Comparison of ENCODE assay signal across 24 cellular contexts in the genomic region with DNA sequence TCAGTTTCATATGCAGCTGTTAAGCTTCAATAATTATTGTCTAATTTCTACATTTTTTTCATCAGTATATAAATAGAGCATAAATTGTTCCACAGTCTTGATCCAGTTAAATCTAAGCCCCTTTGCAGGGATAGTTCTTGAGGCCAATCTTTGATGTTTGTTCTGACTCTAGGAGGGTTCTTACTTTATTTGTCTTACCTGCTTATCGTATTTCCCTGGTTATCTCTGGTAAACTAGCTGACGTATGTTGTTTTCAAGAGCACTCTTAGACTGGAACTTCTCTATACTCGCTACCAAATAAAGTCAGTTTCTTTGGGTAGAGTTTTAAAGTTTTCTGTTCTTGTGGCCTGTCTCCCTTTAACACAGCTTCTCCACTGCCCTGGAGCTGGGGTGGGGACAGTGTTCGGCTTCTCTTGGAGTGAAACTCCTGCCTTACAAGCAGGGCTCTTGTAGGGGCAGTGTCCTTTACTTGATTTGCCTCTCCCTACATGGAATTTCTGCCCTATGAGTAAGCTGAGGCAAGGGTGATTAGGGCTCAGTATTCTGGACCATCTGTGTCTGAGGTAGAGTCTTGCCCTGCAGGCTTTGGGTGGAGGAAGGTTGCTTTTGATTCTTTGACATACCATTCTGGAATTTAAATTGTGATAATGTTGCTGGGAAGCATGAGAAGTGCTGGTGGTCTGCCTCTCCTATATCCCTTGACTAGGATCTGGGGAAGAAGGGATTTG.
DNase-seq lines count a peak whose midpoint lies in the region; ATAC-seq and TF ChIP-seq lines count a peak whose summit lies in the region.
"Had no signal": no experiment of that assay in that cellular context is flagged by ENCODE, and none has a peak within 500 bp of the region (broad histone marks: within the 10 kb centered on the region; RNA-seq: fewer than 3 reads in every experiment).

No MANE protein-coding gene starts in this region.

- H2BK15ac ChIP-seq in IMR-90 (ENCODE audit: low read depth, low read length), result no peak overlapping the region

- intact Hi-C loops in IMR-90 (cut with micrococcal nuclease), result no loop called here

- no peak overlapping the region for H2AFZ ChIP-seq in IMR-90 (replicated peaks; ENCODE audit: low read length, poor library complexity)

- H4K5ac ChIP-seq in IMR-90 (ENCODE audit: low read depth, low read length), result no peak overlapping the region

- no TSS peak for BruUV-seq in IMR-90 (replicated peaks; lab: Mats Ljungman, UMichigan)

- H2BK20ac ChIP-seq in IMR-90 (ENCODE audit: low read depth, low read length), result no peak overlapping the region

- POLR2A ChIA-PET in IMR-90 (lab: Charles Lee; ENCODE audit: unreplicated experiment), result no interaction called here

- no peak for TF ChIP-seq POLR2A in IMR-90 (IDR thresholded peaks at IDR 0.05; ENCODE audit: low read depth, low read length)

- H3K27me3 ChIP-seq in IMR-90 (ENCODE audit: control insufficient read depth, insufficient read depth, low read length) (no peaks in the 10 kb centered on the region), lung (ENCODE audit: control insufficient read depth, insufficient read depth) (no peaks in the 10 kb centered on the region)
- H3K27me3 ChIP-seq: BLaER1 treated with 17β-estradiol and CSF1 and Interleukin-3, amounts not matched to agents 10 nM and 100 nM had no signal

- H3K23ac ChIP-seq in IMR-90 (ENCODE audit: low read depth, low read length), result no peak overlapping the region

- no peak overlapping the region for H3K4me3 ChIP-seq in IMR-90 (ENCODE audit: insufficient read depth, low read depth, low read length)
- no peak overlapping the region for H3K4me3 ChIP-seq in epithelial cell of esophagus (ENCODE audit: low read length)
- H3K4me3 ChIP-seq in lung, result no peak overlapping the region
- H3K4me3 ChIP-seq: BLaER1 treated with 17β-estradiol and CSF1 and Interleukin-3, amounts not matched to agents 10 nM and 100 nM had no signal

- no peak overlapping the region for H3K9ac ChIP-seq in IMR-90 (ENCODE audit: low read depth, low read length)
- H3K9ac ChIP-seq: BLaER1 treated with 17β-estradiol and CSF1 and Interleukin-3, amounts not matched to agents 10 nM and 100 nM; SK-N-SH had no signal

- no peak overlapping the region for H2BK120ac ChIP-seq in IMR-90 (ENCODE audit: low read depth, low read length)

- in situ Hi-C loops in IMR-90 (cut with MboI; ENCODE audit: low sequenced_read_pairs), result no loop called here

- no peaks in the 10 kb centered on the region for H4K20me1 ChIP-seq in IMR-90 (ENCODE audit: insufficient read depth, low read length)
- H4K20me1 ChIP-seq: BLaER1 treated with 17β-estradiol and CSF1 and Interleukin-3, amounts not matched to agents 10 nM and 100 nM had no signal

- no peak overlapping the region for H3K14ac ChIP-seq in IMR-90 (replicated peaks; ENCODE audit: low read depth, low read length)

- H2AK9ac ChIP-seq in IMR-90 (replicated peaks; ENCODE audit: low read depth, low read length, poor library complexity), result no peak overlapping the region

- WGBS in IMR-90 (ENCODE audit: extremely low coverage in 2 of 2, insufficient read length in 1 of 2), 2 experiments, result no CpG with 5 or more reads among the region's 4 CpGs
- 74 to 91% methylated on average over 4 of the region's 4 CpGs for WGBS in lung, 2 donors

- H3K9me3 ChIP-seq in IMR-90 (ENCODE audit: control insufficient read depth, insufficient read depth, low read length), result peaks cover 9% of the 10 kb centered on the region
- H3K9me3 ChIP-seq in lung (ENCODE audit: control insufficient read depth in 2 of 2, insufficient read depth in 1 of 2, low read length in 1 of 2), result peaks cover 5 to 9% of the 10 kb centered on the region in 2 donors

- no peaks in the 10 kb centered on the region for H3K36me3 ChIP-seq in IMR-90 (ENCODE audit: control insufficient read depth, insufficient read depth, low read length)
- H3K36me3 ChIP-seq in lung (ENCODE audit: control insufficient read depth in 2 of 2, insufficient read depth in 2 of 2, low read length in 2 of 2), result no peaks in the 10 kb centered on the region

- no peak overlapping the region for H4K91ac ChIP-seq in IMR-90 (ENCODE audit: insufficient read depth, low read depth, low read length)

- peak; percentile 65 for DNase-seq in EL
- peak; percentile 23 for DNase-seq in IMR-90
- DNase-seq in epithelial cell of esophagus (ENCODE audit: low read depth), result peak; percentile 75
- no peak for DNase-seq in lung (ENCODE audit: low spot score)
- DNase-seq in C1 segment of cervical spinal cord (lab: John Stamatoyannopoulos, UW), result no peak
- no peak for DNase-seq in midbrain (lab: John Stamatoyannopoulos, UW)
- DNase-seq in NCI-H1105 treated with DMSO at 0.1 percent for 48 hours (lab: John Stamatoyannopoulos, UW), result no peak
- no peak for DNase-seq in cerebellum (ENCODE audit: low spot score)
- DNase-seq: activated B cell treated with CpG ODN at 0.5 μM for 24 hours; activated CD4-positive, alpha-beta T cell treated with anti-CD3 and anti-CD28 coated beads, Interleukin-2, amount 10 ng/mL, durations not matched to agents 7 days and 5 days; activated naive CD8-positive, alpha-beta T cell treated with anti-CD3 and anti-CD28 coated beads, Interleukin-2, amount 50 U/mL, for 24 hours; activated T-cell treated with anti-CD3 and anti-CD28 coated beads, Interleukin-2, amount 50 U/mL, for 48 hours; Caco-2; dermis blood vessel endothelial cell; DMS53; GF-D8; MV-4-11; NCI-H2171 treated with DMSO at 0.1 percent for 48 hours; NCI-H510A treated with DMSO at 0.1 percent for 48 hours; RPMI8226; SK-N-SH; stimulated activated CD4-positive, alpha-beta T cell treated with anti-CD3 and anti-CD28 coated beads, Interleukin-15, amount 100 ng/mL, for 24 hours; stimulated activated naive B cell treated with anti-CD40 and anti-IgM and Interleukin-4, amounts not matched to agents 10 μg/mL and 1 μg/mL and 100 μg/mL, for 72 hours had no signal

- no peak overlapping the region for H2AK5ac ChIP-seq in IMR-90 (ENCODE audit: low read depth, low read length)

- no peak overlapping the region for H2BK5ac ChIP-seq in IMR-90 (ENCODE audit: low read depth, low read length, poor library complexity, severe bottlenecking)

- TF ChIP-seq CTCF in IMR-90 (conservative IDR thresholded peaks at IDR 0.05; ENCODE audit: low read depth, low read length) (no peak), epithelial cell of esophagus (IDR thresholded peaks at IDR 0.05; ENCODE audit: insufficient read depth, low read depth, low read length, missing control alignments) (no peak), lung (IDR thresholded peaks at IDR 0.05; ENCODE audit: control extremely low read depth, extremely low read depth) (no peak)

- no peak overlapping the region for H3K27ac ChIP-seq in IMR-90 (ENCODE audit: insufficient read depth, low read length)
- peak overlapping the region; percentile 9 to 15 for H3K27ac ChIP-seq in lung (ENCODE audit: low read depth in 1 of 2, low read length in 1 of 2)
- H3K27ac ChIP-seq: BLaER1 treated with 17β-estradiol and CSF1 and Interleukin-3, amounts not matched to agents 10 nM and 100 nM had no signal

- H3K4ac ChIP-seq in IMR-90 (ENCODE audit: low read depth, low read length), result no peak overlapping the region

- ATAC-seq in IMR-90 (ENCODE audit: low read depth) (0 out of 2 replicates have a peak, but pooled peaks have one; percentile 21), lung (ENCODE audit: insufficient read depth, low FRiP score) (no peak)
- ATAC-seq: activated naive CD8-positive, alpha-beta T cell treated with anti-CD3 and anti-CD28 coated beads, Interleukin-2, amount 50 U/mL, for 24 hours; stimulated activated naive B cell treated with anti-CD40 and anti-IgM and Interleukin-4, amounts not matched to agents 10 μg/mL and 1 μg/mL and 100 μg/mL, for 72 hours had no signal

- CTCF ChIA-PET in IMR-90 (lab: Yijun Ruan, JAX), result no interaction called here

- dilution Hi-C loops in IMR-90 (cut with HindIII; ENCODE audit: low sequenced_read_pairs, unreplicated experiment), result no loop called here

- no peaks in the 10 kb centered on the region for H3K4me1 ChIP-seq in IMR-90 (ENCODE audit: control insufficient read depth, insufficient read depth, low read length)
- H3K4me1 ChIP-seq in lung (ENCODE audit: control insufficient read depth in 2 of 2, insufficient read depth in 2 of 2, low read length in 2 of 2), result peaks cover 2% of the 10 kb centered on the region in 2 donors
- H3K4me1 ChIP-seq: BLaER1 treated with 17β-estradiol and CSF1 and Interleukin-3, amounts not matched to agents 10 nM and 100 nM; Caco-2 had no signal

- no peak for TF ChIP-seq RAD21 in IMR-90 (IDR thresholded peaks at IDR 0.05; ENCODE audit: low read length)

- H3K4me2 ChIP-seq in IMR-90 (ENCODE audit: low read depth, low read length), result no peak overlapping the region
- H3K4me2 ChIP-seq: BLaER1 treated with 17β-estradiol and CSF1 and Interleukin-3, amounts not matched to agents 10 nM and 100 nM; SK-N-SH had no signal

- no peak overlapping the region for H3K18ac ChIP-seq in IMR-90 (ENCODE audit: low read depth, low read length)

- H3K9me1 ChIP-seq in IMR-90 (ENCODE audit: insufficient read depth, low read length), result no peaks in the 10 kb centered on the region

- peaks cover 5 to 7% of the 10 kb centered on the region in 2 experiments; a peak in 2 of 4 replicates for H3K79me1 ChIP-seq in IMR-90 (ENCODE audit: low read depth in 1 of 2, low read length in 2 of 2)

- H4K8ac ChIP-seq in IMR-90 (ENCODE audit: low read depth in 2 of 2, low read length in 2 of 2), result no peak overlapping the region

- no peak overlapping the region for H3K56ac ChIP-seq in IMR-90 (ENCODE audit: extremely low read depth, insufficient read depth, low read length)

TF ChIP-seq in IMR-90, 13 proteins besides CTCF, POLR2A, EP300 and RAD21 (continues in another document):
- TF ChIP-seq SMC3 (IDR thresholded peaks at IDR 0.05; ENCODE audit: low read depth, low read length), result no peak
- TF ChIP-seq MXI1 (IDR thresholded peaks at IDR 0.05; ENCODE audit: borderline replicate concordance, low read depth, low read length), result no peak
- TF ChIP-seq, protein P1, sequence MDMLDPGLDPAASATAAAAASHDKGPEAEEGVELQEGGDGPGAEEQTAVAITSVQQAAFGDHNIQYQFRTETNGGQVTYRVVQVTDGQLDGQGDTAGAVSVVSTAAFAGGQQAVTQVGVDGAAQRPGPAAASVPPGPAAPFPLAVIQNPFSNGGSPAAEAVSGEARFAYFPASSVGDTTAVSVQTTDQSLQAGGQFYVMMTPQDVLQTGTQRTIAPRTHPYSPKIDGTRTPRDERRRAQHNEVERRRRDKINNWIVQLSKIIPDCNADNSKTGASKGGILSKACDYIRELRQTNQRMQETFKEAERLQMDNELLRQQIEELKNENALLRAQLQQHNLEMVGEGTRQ (IDR thresholded peaks at IDR 0.05; ENCODE audit: low read depth, low read length), result no peak
- no peak for TF ChIP-seq CEBPB (IDR thresholded peaks at IDR 0.05; ENCODE audit: low read depth, low read length)

Comparison
In these comparisons a context has a peak if more than half of its experiments do, and no peak if none do; other contexts are left out.
1. DNase-seq: peak in EL (single experiment), IMR-90 (single experiment) and epithelial cell of esophagus (single experiment); none in lung (single experiment), C1 segment of cervical spinal cord (0 of 14), midbrain (single experiment), NCI-H1105 treated with DMSO at 0.1 percent for 48 hours (single experiment) and cerebellum (single experiment).